Comparison of ENCODE assay signal across 12 cellular contexts in genomic region chr20:18027011-18027410, GRCh38. TPM values are rescaled to one million over a fixed set of nuclear protein-coding genes. Genes with fewer than 3 reads are reported as not detected.
DNase-seq lines count a peak whose midpoint lies in the region; ATAC-seq and TF ChIP-seq lines count a peak whose summit lies in the region.
"Not testable (repeated sequence)": the region's sequence is repeated elsewhere in the genome, so short reads cannot be mapped to it uniquely, and the experiment has no call there.
"Had no signal": no experiment of that assay in that cellular context is flagged by ENCODE, and none has a peak within 500 bp of the region (broad histone marks: within the 10 kb centered on the region; RNA-seq: fewer than 3 reads in every experiment).

No MANE protein-coding gene starts in this region.

- TF ChIP-seq CTCF in LNCaP clone FGC (IDR thresholded peaks at IDR 0.05; ENCODE audit: control insufficient read depth, extremely low read depth, insufficient read depth); colonic mucosa (IDR thresholded peaks at IDR 0.05); foreskin keratinocyte (conservative IDR thresholded peaks at IDR 0.05); mucosa of descending colon (IDR thresholded peaks at IDR 0.05): not testable (repeated sequence)

- not testable (repeated sequence) for H3K27ac ChIP-seq in colonic mucosa, foreskin keratinocyte

- not testable (repeated sequence) for H3K36me3 ChIP-seq in colonic mucosa; mucosa of descending colon (ENCODE audit: low read depth)

- not testable (repeated sequence) for H3K9ac ChIP-seq in colonic mucosa (ENCODE audit: low read depth in 2 of 2, low read length in 2 of 2)

- peak; percentile 60 for DNase-seq in A172 (ENCODE audit: low spot score)
- DNase-seq in LNCaP clone FGC (ENCODE audit: low read depth): peak; percentile 39
- DNase-seq in RKO (ENCODE audit: low spot score): peak; percentile 27
- DNase-seq in colonic mucosa: peak; percentile 36
- peak; percentile 16 to 17 for DNase-seq in foreskin keratinocyte
- peak in 1 of 3 donors; percentile 48 for DNase-seq in mucosa of descending colon

- intact Hi-C loops in colonic mucosa (cut with DNase I): loop anchor here (10.0 kb wide), 1 partner anchor 248 kb away; no protein-coding TSS in a partner anchor
- intact Hi-C loops in mucosa of descending colon (cut with DNase I, micrococcal nuclease): not testable (repeated sequence)

- H3K27me3 ChIP-seq in colonic mucosa, foreskin keratinocyte: not testable (repeated sequence)

- not testable (repeated sequence) for H3K4me1 ChIP-seq in colonic mucosa; foreskin keratinocyte; mucosa of descending colon (ENCODE audit: low read depth)

- H3K4me3 ChIP-seq in LNCaP clone FGC (ENCODE audit: low read depth, low read length); colonic mucosa; mucosa of descending colon: not testable (repeated sequence)

- not testable (repeated sequence) for H3K9me3 ChIP-seq in colonic mucosa, mucosa of descending colon

- ATAC-seq in foreskin keratinocyte (peak; percentile 39), mucosa of descending colon (peak; percentile 73)

RNA-seq across cellular contexts. Expression of gene OVOL2, which starts 30.7 kb away (rescaled TPM):
- total RNA-seq in A172 (2014; rRNA removed; shearing (Covaris generic)): not detected in 2 replicates
- total RNA-seq in colonic mucosa (10 to 100 TPM; 13.5 to 22.8 TPM), foreskin keratinocyte (8.5 and 8.9 TPM in 2 replicates), mucosa of descending colon (10 to 100 TPM; 11.5 to 36.3 (median 15.2) TPM)
- polyA plus RNA-seq in foreskin keratinocyte: 7.0 and 9.3 TPM in 2 replicates
- total RNA-seq: CD4-positive, alpha-beta T cell; CD8-positive, alpha-beta memory T cell; G401; HFFc6 had no signal
- polyA plus RNA-seq: A549; CD14-positive monocyte; CD8-positive, alpha-beta memory T cell had no signal

RNA-seq across cellular contexts. Expression of gene MGME1, which starts 58.2 kb away (rescaled TPM):
- 17.4 and 19.3 TPM in 2 replicates for total RNA-seq in A172 (2014; rRNA removed; shearing (Covaris generic))
- 10 to 100 TPM; 20.5 to 21.1 TPM for total RNA-seq in colonic mucosa
- total RNA-seq in foreskin keratinocyte: 29.3 and 30.6 TPM in 2 replicates
- polyA plus RNA-seq in foreskin keratinocyte: 25.3 and 28.8 TPM in 2 replicates
- 10 to 100 TPM; 10.9 to 25.9 (median 22.3) TPM for total RNA-seq in mucosa of descending colon

RNA-seq across cellular contexts. Expression of gene SNX5, which starts 58.4 kb away (rescaled TPM):
- total RNA-seq in A172 (2014; rRNA removed; shearing (Covaris generic)): 110 and 134 TPM in 2 replicates
- total RNA-seq in colonic mucosa (100 to 1,000 TPM; 116 to 119 TPM), foreskin keratinocyte (145 and 154 TPM in 2 replicates), mucosa of descending colon (100 to 1,000 TPM in 2 of 3 donors, 10 to 100 TPM in 1; 70.3 to 117 (median 105) TPM)
- 104 and 126 TPM in 2 replicates for polyA plus RNA-seq in foreskin keratinocyte
